ENCODE assay signal across 1 cellular context in the genomic region with DNA sequence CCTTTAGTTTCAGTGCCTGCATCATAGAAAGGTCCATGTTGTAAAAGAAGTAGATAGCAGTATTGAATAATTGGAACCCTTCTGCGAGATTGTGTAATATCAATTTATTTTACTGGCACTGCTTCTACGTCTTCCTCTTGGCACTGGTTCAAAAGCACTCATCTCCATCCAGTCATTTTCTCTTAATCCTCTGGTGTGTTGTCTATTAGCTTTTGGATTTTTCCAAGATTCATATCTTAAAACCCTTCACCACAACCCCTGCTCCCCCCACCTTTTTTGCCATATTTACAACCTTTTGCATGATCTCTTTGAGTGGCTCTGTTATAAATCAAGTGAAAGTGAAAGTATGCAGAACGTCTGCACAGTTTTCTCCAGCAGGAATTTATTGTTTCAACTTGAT.
TF ChIP-seq lines count a peak whose summit lies in the region.

No MANE protein-coding gene starts in this region.

TF ChIP-seq in HEK293, 187 proteins besides CTCF, POLR2A, EP300 and RAD21 (continued from another document and continues in another):
- TF ChIP-seq, protein P1, sequence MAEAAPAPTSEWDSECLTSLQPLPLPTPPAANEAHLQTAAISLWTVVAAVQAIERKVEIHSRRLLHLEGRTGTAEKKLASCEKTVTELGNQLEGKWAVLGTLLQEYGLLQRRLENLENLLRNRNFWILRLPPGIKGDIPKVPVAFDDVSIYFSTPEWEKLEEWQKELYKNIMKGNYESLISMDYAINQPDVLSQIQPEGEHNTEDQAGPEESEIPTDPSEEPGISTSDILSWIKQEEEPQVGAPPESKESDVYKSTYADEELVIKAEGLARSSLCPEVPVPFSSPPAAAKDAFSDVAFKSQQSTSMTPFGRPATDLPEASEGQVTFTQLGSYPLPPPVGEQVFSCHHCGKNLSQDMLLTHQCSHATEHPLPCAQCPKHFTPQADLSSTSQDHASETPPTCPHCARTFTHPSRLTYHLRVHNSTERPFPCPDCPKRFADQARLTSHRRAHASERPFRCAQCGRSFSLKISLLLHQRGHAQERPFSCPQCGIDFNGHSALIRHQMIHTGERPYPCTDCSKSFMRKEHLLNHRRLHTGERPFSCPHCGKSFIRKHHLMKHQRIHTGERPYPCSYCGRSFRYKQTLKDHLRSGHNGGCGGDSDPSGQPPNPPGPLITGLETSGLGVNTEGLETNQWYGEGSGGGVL (tag by site-specific recombination; IDR thresholded peaks at IDR 0.05): peak; percentile 61
- TF ChIP-seq ZNF792 (tag by site-specific recombination; IDR thresholded peaks at IDR 0.05) (no peak), SCRT2 (tag by site-specific recombination; IDR thresholded peaks at IDR 0.05) (no peak), ZFP3 (tag by site-specific recombination; IDR thresholded peaks at IDR 0.05; ENCODE audit: low read depth) (no peak), ZNF76 (tag by site-specific recombination; IDR thresholded peaks at IDR 0.05; ENCODE audit: borderline replicate concordance, low read depth) (no peak), YY2 (tag by site-specific recombination; IDR thresholded peaks at IDR 0.05) (no peak), ZNF626 (tag by site-specific recombination; IDR thresholded peaks at IDR 0.05) (no peak), ZBTB8A (tag by site-specific recombination; IDR thresholded peaks at IDR 0.05) (no peak), ZNF175 (tag by site-specific recombination; IDR thresholded peaks at IDR 0.05) (no peak), ZNF843 (tag by site-specific recombination; IDR thresholded peaks at IDR 0.05) (peak; percentile 54; the same call in 1 of the 2 replicates), PRDM1 (tag by site-specific recombination; IDR thresholded peaks at IDR 0.05) (0 out of 2 replicates have a peak, but pooled peaks have one; percentile 7), ZNF777 (tag by site-specific recombination; IDR thresholded peaks at IDR 0.05; ENCODE audit: borderline replicate concordance) (no peak), HOXA7 (CRISPR knock-in tag; IDR thresholded peaks at IDR 0.05; ENCODE audit: borderline replicate concordance) (no peak), ZNF121 (tag by site-specific recombination; IDR thresholded peaks at IDR 0.05) (no peak), SP3 (tag by site-specific recombination; IDR thresholded peaks at IDR 0.05) (no peak), ZNF350 (tag by site-specific recombination; IDR thresholded peaks at IDR 0.05) (0 out of 2 replicates have a peak, but pooled peaks have one; percentile 9), ZEB2 (tag by site-specific recombination; IDR thresholded peaks at IDR 0.05) (0 out of 2 replicates have a peak, but pooled peaks have one; percentile 37), ZNF600 (tag by site-specific recombination; IDR thresholded peaks at IDR 0.05) (no peak), GLIS1 (tag by site-specific recombination; IDR thresholded peaks at IDR 0.05) (no peak), SP7 (tag by site-specific recombination; IDR thresholded peaks at IDR 0.05) (no peak), BCL11A (tag by site-specific recombination; IDR thresholded peaks at IDR 0.05; ENCODE audit: low read depth) (no peak), HOXD13 (CRISPR knock-in tag; IDR thresholded peaks at IDR 0.05; ENCODE audit: borderline replicate concordance) (no peak), HOXC10 (CRISPR knock-in tag; IDR thresholded peaks at IDR 0.05) (no peak), ZIC2 (tag by site-specific recombination; IDR thresholded peaks at IDR 0.05) (no peak), KLF1 (tag by site-specific recombination; IDR thresholded peaks at IDR 0.05) (no peak), ZNF837 (tag by site-specific recombination; IDR thresholded peaks at IDR 0.05) (no peak), ZNF391 (tag by site-specific recombination; IDR thresholded peaks at IDR 0.05; ENCODE audit: borderline replicate concordance, low read depth) (no peak), ZNF366 (tag by site-specific recombination; conservative IDR thresholded peaks at IDR 0.05) (no peak), ZNF140 (tag by site-specific recombination; IDR thresholded peaks at IDR 0.05) (no peak)
- TF ChIP-seq, protein P2, sequence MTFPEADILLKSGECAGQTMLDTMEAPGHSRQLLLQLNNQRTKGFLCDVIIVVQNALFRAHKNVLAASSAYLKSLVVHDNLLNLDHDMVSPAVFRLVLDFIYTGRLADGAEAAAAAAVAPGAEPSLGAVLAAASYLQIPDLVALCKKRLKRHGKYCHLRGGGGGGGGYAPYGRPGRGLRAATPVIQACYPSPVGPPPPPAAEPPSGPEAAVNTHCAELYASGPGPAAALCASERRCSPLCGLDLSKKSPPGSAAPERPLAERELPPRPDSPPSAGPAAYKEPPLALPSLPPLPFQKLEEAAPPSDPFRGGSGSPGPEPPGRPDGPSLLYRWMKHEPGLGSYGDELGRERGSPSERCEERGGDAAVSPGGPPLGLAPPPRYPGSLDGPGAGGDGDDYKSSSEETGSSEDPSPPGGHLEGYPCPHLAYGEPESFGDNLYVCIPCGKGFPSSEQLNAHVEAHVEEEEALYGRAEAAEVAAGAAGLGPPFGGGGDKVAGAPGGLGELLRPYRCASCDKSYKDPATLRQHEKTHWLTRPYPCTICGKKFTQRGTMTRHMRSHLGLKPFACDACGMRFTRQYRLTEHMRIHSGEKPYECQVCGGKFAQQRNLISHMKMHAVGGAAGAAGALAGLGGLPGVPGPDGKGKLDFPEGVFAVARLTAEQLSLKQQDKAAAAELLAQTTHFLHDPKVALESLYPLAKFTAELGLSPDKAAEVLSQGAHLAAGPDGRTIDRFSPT (tag by site-specific recombination; IDR thresholded peaks at IDR 0.05): no peak
- TF ChIP-seq, protein P3, sequence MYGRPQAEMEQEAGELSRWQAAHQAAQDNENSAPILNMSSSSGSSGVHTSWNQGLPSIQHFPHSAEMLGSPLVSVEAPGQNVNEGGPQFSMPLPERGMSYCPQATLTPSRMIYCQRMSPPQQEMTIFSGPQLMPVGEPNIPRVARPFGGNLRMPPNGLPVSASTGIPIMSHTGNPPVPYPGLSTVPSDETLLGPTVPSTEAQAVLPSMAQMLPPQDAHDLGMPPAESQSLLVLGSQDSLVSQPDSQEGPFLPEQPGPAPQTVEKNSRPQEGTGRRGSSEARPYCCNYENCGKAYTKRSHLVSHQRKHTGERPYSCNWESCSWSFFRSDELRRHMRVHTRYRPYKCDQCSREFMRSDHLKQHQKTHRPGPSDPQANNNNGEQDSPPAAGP (tag by site-specific recombination; IDR thresholded peaks at IDR 0.05): no peak
- TF ChIP-seq, protein P4, sequence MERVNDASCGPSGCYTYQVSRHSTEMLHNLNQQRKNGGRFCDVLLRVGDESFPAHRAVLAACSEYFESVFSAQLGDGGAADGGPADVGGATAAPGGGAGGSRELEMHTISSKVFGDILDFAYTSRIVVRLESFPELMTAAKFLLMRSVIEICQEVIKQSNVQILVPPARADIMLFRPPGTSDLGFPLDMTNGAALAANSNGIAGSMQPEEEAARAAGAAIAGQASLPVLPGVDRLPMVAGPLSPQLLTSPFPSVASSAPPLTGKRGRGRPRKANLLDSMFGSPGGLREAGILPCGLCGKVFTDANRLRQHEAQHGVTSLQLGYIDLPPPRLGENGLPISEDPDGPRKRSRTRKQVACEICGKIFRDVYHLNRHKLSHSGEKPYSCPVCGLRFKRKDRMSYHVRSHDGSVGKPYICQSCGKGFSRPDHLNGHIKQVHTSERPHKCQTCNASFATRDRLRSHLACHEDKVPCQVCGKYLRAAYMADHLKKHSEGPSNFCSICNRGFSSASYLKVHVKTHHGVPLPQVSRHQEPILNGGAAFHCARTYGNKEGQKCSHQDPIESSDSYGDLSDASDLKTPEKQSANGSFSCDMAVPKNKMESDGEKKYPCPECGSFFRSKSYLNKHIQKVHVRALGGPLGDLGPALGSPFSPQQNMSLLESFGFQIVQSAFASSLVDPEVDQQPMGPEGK (tag by site-specific recombination; IDR thresholded peaks at IDR 0.05): no peak
- TF ChIP-seq, protein P5, sequence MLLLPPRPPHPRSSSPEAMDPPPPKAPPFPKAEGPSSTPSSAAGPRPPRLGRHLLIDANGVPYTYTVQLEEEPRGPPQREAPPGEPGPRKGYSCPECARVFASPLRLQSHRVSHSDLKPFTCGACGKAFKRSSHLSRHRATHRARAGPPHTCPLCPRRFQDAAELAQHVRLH (tag by site-specific recombination; IDR thresholded peaks at IDR 0.05): no peak
- TF ChIP-seq, protein P6, sequence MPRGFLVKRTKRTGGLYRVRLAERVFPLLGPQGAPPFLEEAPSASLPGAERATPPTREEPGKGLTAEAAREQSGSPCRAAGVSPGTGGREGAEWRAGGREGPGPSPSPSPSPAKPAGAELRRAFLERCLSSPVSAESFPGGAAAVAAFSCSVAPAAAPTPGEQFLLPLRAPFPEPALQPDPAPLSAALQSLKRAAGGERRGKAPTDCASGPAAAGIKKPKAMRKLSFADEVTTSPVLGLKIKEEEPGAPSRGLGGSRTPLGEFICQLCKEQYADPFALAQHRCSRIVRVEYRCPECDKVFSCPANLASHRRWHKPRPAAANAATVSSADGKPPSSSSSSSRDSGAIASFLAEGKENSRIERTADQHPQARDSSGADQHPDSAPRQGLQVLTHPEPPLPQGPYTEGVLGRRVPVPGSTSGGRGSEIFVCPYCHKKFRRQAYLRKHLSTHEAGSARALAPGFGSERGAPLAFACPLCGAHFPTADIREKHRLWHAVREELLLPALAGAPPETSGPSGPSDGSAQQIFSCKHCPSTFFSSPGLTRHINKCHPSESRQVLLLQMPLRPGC (tag by site-specific recombination; IDR thresholded peaks at IDR 0.05): no peak
- TF ChIP-seq, protein P7, sequence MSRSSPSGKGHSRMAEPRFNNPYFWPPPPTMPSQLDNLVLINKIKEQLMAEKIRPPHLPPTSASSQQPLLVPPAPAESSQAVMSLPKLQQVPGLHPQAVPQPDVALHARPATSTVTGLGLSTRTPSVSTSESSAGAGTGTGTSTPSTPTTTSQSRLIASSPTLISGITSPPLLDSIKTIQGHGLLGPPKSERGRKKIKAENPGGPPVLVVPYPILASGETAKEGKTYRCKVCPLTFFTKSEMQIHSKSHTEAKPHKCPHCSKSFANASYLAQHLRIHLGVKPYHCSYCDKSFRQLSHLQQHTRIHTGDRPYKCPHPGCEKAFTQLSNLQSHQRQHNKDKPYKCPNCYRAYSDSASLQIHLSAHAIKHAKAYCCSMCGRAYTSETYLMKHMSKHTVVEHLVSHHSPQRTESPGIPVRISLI (tag by site-specific recombination; IDR thresholded peaks at IDR 0.05): no peak
- TF ChIP-seq, protein P8, sequence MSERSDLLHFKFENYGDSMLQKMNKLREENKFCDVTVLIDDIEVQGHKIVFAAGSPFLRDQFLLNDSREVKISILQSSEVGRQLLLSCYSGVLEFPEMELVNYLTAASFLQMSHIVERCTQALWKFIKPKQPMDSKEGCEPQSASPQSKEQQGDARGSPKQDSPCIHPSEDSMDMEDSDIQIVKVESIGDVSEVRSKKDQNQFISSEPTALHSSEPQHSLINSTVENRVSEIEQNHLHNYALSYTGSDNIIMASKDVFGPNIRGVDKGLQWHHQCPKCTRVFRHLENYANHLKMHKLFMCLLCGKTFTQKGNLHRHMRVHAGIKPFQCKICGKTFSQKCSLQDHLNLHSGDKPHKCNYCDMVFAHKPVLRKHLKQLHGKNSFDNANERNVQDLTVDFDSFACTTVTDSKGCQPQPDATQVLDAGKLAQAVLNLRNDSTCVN (tag by site-specific recombination; optimal IDR thresholded peaks at IDR 0.05): no peak
- TF ChIP-seq, protein P9, sequence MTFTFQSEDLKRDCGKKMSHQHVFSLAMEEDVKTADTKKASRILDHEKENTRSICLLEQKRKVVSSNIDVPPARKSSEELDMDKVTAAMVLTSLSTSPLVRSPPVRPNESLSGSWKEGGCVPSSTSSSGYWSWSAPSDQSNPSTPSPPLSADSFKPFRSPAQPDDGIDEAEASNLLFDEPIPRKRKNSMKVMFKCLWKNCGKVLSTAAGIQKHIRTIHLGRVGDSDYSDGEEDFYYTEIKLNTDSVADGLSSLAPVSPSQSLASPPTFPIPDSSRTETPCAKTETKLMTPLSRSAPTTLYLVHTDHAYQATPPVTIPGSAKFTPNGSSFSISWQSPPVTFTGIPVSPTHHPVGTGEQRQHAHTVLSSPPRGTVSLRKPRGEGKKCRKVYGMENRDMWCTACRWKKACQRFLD (tag by site-specific recombination; IDR thresholded peaks at IDR 0.05): no peak
- TF ChIP-seq, protein P10, sequence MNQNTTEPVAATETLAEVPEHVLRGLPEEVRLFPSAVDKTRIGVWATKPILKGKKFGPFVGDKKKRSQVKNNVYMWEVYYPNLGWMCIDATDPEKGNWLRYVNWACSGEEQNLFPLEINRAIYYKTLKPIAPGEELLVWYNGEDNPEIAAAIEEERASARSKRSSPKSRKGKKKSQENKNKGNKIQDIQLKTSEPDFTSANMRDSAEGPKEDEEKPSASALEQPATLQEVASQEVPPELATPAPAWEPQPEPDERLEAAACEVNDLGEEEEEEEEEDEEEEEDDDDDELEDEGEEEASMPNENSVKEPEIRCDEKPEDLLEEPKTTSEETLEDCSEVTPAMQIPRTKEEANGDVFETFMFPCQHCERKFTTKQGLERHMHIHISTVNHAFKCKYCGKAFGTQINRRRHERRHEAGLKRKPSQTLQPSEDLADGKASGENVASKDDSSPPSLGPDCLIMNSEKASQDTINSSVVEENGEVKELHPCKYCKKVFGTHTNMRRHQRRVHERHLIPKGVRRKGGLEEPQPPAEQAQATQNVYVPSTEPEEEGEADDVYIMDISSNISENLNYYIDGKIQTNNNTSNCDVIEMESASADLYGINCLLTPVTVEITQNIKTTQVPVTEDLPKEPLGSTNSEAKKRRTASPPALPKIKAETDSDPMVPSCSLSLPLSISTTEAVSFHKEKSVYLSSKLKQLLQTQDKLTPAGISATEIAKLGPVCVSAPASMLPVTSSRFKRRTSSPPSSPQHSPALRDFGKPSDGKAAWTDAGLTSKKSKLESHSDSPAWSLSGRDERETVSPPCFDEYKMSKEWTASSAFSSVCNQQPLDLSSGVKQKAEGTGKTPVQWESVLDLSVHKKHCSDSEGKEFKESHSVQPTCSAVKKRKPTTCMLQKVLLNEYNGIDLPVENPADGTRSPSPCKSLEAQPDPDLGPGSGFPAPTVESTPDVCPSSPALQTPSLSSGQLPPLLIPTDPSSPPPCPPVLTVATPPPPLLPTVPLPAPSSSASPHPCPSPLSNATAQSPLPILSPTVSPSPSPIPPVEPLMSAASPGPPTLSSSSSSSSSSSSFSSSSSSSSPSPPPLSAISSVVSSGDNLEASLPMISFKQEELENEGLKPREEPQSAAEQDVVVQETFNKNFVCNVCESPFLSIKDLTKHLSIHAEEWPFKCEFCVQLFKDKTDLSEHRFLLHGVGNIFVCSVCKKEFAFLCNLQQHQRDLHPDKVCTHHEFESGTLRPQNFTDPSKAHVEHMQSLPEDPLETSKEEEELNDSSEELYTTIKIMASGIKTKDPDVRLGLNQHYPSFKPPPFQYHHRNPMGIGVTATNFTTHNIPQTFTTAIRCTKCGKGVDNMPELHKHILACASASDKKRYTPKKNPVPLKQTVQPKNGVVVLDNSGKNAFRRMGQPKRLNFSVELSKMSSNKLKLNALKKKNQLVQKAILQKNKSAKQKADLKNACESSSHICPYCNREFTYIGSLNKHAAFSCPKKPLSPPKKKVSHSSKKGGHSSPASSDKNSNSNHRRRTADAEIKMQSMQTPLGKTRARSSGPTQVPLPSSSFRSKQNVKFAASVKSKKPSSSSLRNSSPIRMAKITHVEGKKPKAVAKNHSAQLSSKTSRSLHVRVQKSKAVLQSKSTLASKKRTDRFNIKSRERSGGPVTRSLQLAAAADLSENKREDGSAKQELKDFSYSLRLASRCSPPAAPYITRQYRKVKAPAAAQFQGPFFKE (tag by site-specific recombination; IDR thresholded peaks at IDR 0.05; ENCODE audit: borderline replicate concordance): no peak
- TF ChIP-seq, protein P11, sequence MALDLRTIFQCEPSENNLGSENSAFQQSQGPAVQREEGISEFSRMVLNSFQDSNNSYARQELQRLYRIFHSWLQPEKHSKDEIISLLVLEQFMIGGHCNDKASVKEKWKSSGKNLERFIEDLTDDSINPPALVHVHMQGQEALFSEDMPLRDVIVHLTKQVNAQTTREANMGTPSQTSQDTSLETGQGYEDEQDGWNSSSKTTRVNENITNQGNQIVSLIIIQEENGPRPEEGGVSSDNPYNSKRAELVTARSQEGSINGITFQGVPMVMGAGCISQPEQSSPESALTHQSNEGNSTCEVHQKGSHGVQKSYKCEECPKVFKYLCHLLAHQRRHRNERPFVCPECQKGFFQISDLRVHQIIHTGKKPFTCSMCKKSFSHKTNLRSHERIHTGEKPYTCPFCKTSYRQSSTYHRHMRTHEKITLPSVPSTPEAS (tag by site-specific recombination; IDR thresholded peaks at IDR 0.05): no peak
